Comparison of ENCODE assay signal across 10 cellular contexts in genomic region chr1:7334475-7335035, GRCh38.
A peak's percentile ranks its signal among the peaks of the same experiment; 100 is the strongest.
DNase-seq lines count a peak whose midpoint lies in the region; ATAC-seq and TF ChIP-seq lines count a peak whose summit lies in the region.
"Had no signal": no experiment of that assay in that cellular context is flagged by ENCODE, and none has a peak within 500 bp of the region (broad histone marks: within the 10 kb centered on the region; RNA-seq: fewer than 3 reads in every experiment).

No MANE protein-coding gene starts in this region.

- no peak overlapping the region for H3K14ac ChIP-seq in H9 (ENCODE audit: insufficient read depth, low read length)

- ATAC-seq in mucosa of descending colon (peak; percentile 88), HG03460 (IDR thresholded peaks at IDR 0.05; ENCODE audit: unreplicated experiment) (no peak)
- no peak for ATAC-seq in naive thymus-derived CD4-positive, alpha-beta T cell

- H3K9me3 ChIP-seq in mucosa of descending colon (no peaks in the 10 kb centered on the region), H9 (ENCODE audit: control insufficient read depth, low read depth, low read length) (no peaks in the 10 kb centered on the region)
- H3K9me3 ChIP-seq in naive thymus-derived CD4-positive, alpha-beta T cell (ENCODE audit: control insufficient read depth in 2 of 3, low read length in 3 of 3) = no peaks in the 10 kb centered on the region
- H3K9me3 ChIP-seq: gastrocnemius medialis, suprapubic skin had no signal

- H3K79me1 ChIP-seq in H9 (ENCODE audit: insufficient read depth, low read depth, low read length, poor library complexity, severe bottlenecking) = no peaks in the 10 kb centered on the region

- H2BK15ac ChIP-seq in H9 (ENCODE audit: low read depth, low read length) = no peak overlapping the region

- no CpG with 5 or more reads among the region's 10 CpGs for WGBS in H9 (ENCODE audit: extremely low coverage, insufficient read length, low lambda C conversion rate)

- H2AFZ ChIP-seq in H9 (ENCODE audit: low read length) = no peak overlapping the region

- H4K8ac ChIP-seq in H9 (replicated peaks; ENCODE audit: insufficient read length, low read depth, low read length) = no peak overlapping the region

- H3K27ac ChIP-seq in naive thymus-derived CD4-positive, alpha-beta T cell (ENCODE audit: low read depth, low read length) = no peak overlapping the region
- H3K27ac ChIP-seq in H9 (ENCODE audit: insufficient read length, low read depth, low read length) = no peak overlapping the region
- H3K27ac ChIP-seq: gastrocnemius medialis, suprapubic skin had no signal

- H3K4me1 ChIP-seq in mucosa of descending colon (ENCODE audit: low read depth) = peaks cover 6% of the 10 kb centered on the region
- no peaks in the 10 kb centered on the region for H3K4me1 ChIP-seq in naive thymus-derived CD4-positive, alpha-beta T cell (ENCODE audit: control insufficient read depth in 2 of 2, insufficient read depth in 2 of 2, low read length in 2 of 2)
- no peaks in the 10 kb centered on the region for H3K4me1 ChIP-seq in H9 (ENCODE audit: insufficient read depth, low read length)

- TF ChIP-seq CTCF in astrocyte of the cerebellum (IDR thresholded peaks at IDR 0.05; ENCODE audit: low read depth, low read length, missing control alignments) = no peak
- TF ChIP-seq CTCF in mucosa of descending colon (IDR thresholded peaks at IDR 0.05) = no peak
- TF ChIP-seq CTCF in H9 (conservative IDR thresholded peaks at IDR 0.05) = no peak

- no peaks in the 10 kb centered on the region for H3K36me3 Mint-ChIP-seq in activated naive CD4-positive, alpha-beta T cell treated with anti-CD3 and anti-CD28 coated beads for 36 hours (ENCODE audit: low read depth)
- H3K36me3 Mint-ChIP-seq in naive thymus-derived CD4-positive, alpha-beta T cell = no peaks in the 10 kb centered on the region
- no peaks in the 10 kb centered on the region; a peak in 2 of 7 replicates for H3K36me3 Mint-ChIP-seq in H9 (ENCODE audit: insufficient read depth in 1 of 3, low read depth in 3 of 3)

- H3K27ac Mint-ChIP-seq in activated naive CD4-positive, alpha-beta T cell treated with anti-CD3 and anti-CD28 coated beads for 36 hours = no peak overlapping the region
- no peak overlapping the region for H3K27ac Mint-ChIP-seq in naive thymus-derived CD4-positive, alpha-beta T cell
- H3K27ac Mint-ChIP-seq in H9 = no peak overlapping the region; a peak in 1 of 7 replicates

- H3K27me3 Mint-ChIP-seq in activated naive CD4-positive, alpha-beta T cell treated with anti-CD3 and anti-CD28 coated beads for 36 hours (ENCODE audit: low read depth) = peaks cover 8% of the 10 kb centered on the region
- peaks cover 0 to 54% (median 16%) of the 10 kb centered on the region in 5 donors for H3K27me3 Mint-ChIP-seq in naive thymus-derived CD4-positive, alpha-beta T cell
- H3K27me3 Mint-ChIP-seq in H9 (ENCODE audit: low read depth) = no peaks in the 10 kb centered on the region; the same call in 1 of the 2 replicates

- H3K4me3 ChIP-seq in astrocyte of the cerebellum (ENCODE audit: low read depth, low read length) = no peak overlapping the region
- H3K4me3 ChIP-seq in mucosa of descending colon = no peak overlapping the region
- no peak overlapping the region for H3K4me3 ChIP-seq in naive thymus-derived CD4-positive, alpha-beta T cell (ENCODE audit: low read length)
- H3K4me3 ChIP-seq: gastrocnemius medialis, suprapubic skin had no signal

- no peaks in the 10 kb centered on the region for H3K9me3 Mint-ChIP-seq in activated naive CD4-positive, alpha-beta T cell treated with anti-CD3 and anti-CD28 coated beads for 36 hours
- H3K9me3 Mint-ChIP-seq in naive thymus-derived CD4-positive, alpha-beta T cell = peaks cover 0 to 2% (median 0%) of the 10 kb centered on the region in 11 donors
- no peaks in the 10 kb centered on the region for H3K9me3 Mint-ChIP-seq in H9

- DNase-seq in COR-L47 (lab: John Stamatoyannopoulos, UW) = peak; percentile 34
- peak; percentile 86 for DNase-seq in NCI-H1436 treated with DMSO at 0.1 percent for 48 hours (lab: John Stamatoyannopoulos, UW)
- peak; percentile 11 for DNase-seq in astrocyte of the cerebellum (ENCODE audit: low read depth)
- DNase-seq in mucosa of descending colon = peak in 1 of 3 donors; percentile 70
- DNase-seq in activated naive CD4-positive, alpha-beta T cell treated with anti-CD3 and anti-CD28 coated beads for 36 hours = no peak
- DNase-seq in naive thymus-derived CD4-positive, alpha-beta T cell = no peak
- no peak for DNase-seq in H9
- DNase-seq: gastrocnemius medialis had no signal

- H3K4me3 Mint-ChIP-seq in activated naive CD4-positive, alpha-beta T cell treated with anti-CD3 and anti-CD28 coated beads for 36 hours = no peak overlapping the region
- no peak overlapping the region for H3K4me3 Mint-ChIP-seq in naive thymus-derived CD4-positive, alpha-beta T cell
- no peak overlapping the region for H3K4me3 Mint-ChIP-seq in H9

- no peak overlapping the region for H2BK20ac ChIP-seq in H9 (ENCODE audit: low read depth, low read length, poor library complexity, severe bottlenecking)

- H3K23me2 ChIP-seq in H9 (ENCODE audit: insufficient read length, low read depth, low read length, poor library complexity, severe bottlenecking) = no peaks in the 10 kb centered on the region

- H2AK5ac ChIP-seq in H9 (ENCODE audit: insufficient read length, low read length) = no peak overlapping the region

- no peaks in the 10 kb centered on the region for H3K27me3 ChIP-seq in naive thymus-derived CD4-positive, alpha-beta T cell (ENCODE audit: control insufficient read depth in 2 of 2, insufficient read depth in 2 of 2, low read length in 2 of 2)
- no peaks in the 10 kb centered on the region for H3K27me3 ChIP-seq in H9 (ENCODE audit: insufficient read depth, low read length)

- H3K18ac ChIP-seq in H9 (ENCODE audit: insufficient read length, low read depth, low read length) = no peak overlapping the region

- H4K20me1 ChIP-seq in H9 (ENCODE audit: control insufficient read depth, insufficient read depth, insufficient read length) = no peaks in the 10 kb centered on the region

- H3K9ac ChIP-seq in H9 (ENCODE audit: extremely low read depth, insufficient read length, low read length) = no peak overlapping the region

- H3K56ac ChIP-seq in H9 (ENCODE audit: insufficient read length, low read depth, low read length) = no peak overlapping the region

- no peak overlapping the region for H3K4me2 ChIP-seq in H9 (ENCODE audit: insufficient read depth, insufficient read length, low read length)

- POLR2A ChIA-PET in naive thymus-derived CD4-positive, alpha-beta T cell (lab: Charles Lee) = no interaction called here

- no peak overlapping the region for H2BK12ac ChIP-seq in H9 (ENCODE audit: insufficient read length, low read depth, low read length)

- intact Hi-C loops in mucosa of descending colon (cut with DNase I, micrococcal nuclease) = no loop called here
- intact Hi-C loops in activated naive CD4-positive, alpha-beta T cell treated with anti-CD3 and anti-CD28 coated beads for 36 hours (cut with micrococcal nuclease) = no loop called here
- intact Hi-C loops in naive thymus-derived CD4-positive, alpha-beta T cell (cut with micrococcal nuclease) = no loop called here

- H3K4ac ChIP-seq in H9 (ENCODE audit: low read depth, low read length) = no peak overlapping the region

- no peak overlapping the region for H4K5ac ChIP-seq in H9 (ENCODE audit: insufficient read length, low read depth, low read length)

- no peak overlapping the region for H3T11ph ChIP-seq in H9 (ENCODE audit: low read length)

- no peaks in the 10 kb centered on the region for H3K4me1 Mint-ChIP-seq in activated naive CD4-positive, alpha-beta T cell treated with anti-CD3 and anti-CD28 coated beads for 36 hours (ENCODE audit: low read depth)
- no peaks in the 10 kb centered on the region for H3K4me1 Mint-ChIP-seq in naive thymus-derived CD4-positive, alpha-beta T cell
- H3K4me1 Mint-ChIP-seq in H9 = peaks cover 9 to 18% of the 10 kb centered on the region in 2 experiments

- in situ Hi-C loops in astrocyte of the cerebellum (cut with HindIII; ENCODE audit: low sequenced_read_pairs) = no loop called here

- no peak overlapping the region for H4K91ac ChIP-seq in H9 (ENCODE audit: insufficient read length, low read depth, low read length)

- CTCF ChIA-PET in activated naive CD4-positive, alpha-beta T cell treated with anti-CD3 and anti-CD28 coated beads for 36 hours (lab: Charles Lee) = no interaction called here
- CTCF ChIA-PET in naive thymus-derived CD4-positive, alpha-beta T cell (lab: Charles Lee) = no interaction called here

- H2BK5ac ChIP-seq in H9 (ENCODE audit: insufficient read length, low read length) = no peak overlapping the region

- H3K23ac ChIP-seq in H9 (ENCODE audit: insufficient read length, low read depth, low read length) = no peak overlapping the region

- H3K36me3 ChIP-seq in mucosa of descending colon (ENCODE audit: low read depth) = no peaks in the 10 kb centered on the region
- no peaks in the 10 kb centered on the region for H3K36me3 ChIP-seq in naive thymus-derived CD4-positive, alpha-beta T cell (ENCODE audit: control insufficient read depth in 2 of 3, insufficient read depth in 3 of 3, low read length in 3 of 3)
- H3K36me3 ChIP-seq: gastrocnemius medialis, suprapubic skin had no signal

- no peaks in the 10 kb centered on the region for H3K79me2 ChIP-seq in H9 (ENCODE audit: insufficient read depth, low read length)

- H2BK120ac ChIP-seq in H9 (ENCODE audit: low read depth, low read length, poor library complexity, severe bottlenecking) = no peak overlapping the region

Comparison
In these comparisons a context has a peak if more than half of its experiments do, and no peak if none do; other contexts are left out.
1. DNase-seq: peak in COR-L47 (single experiment), NCI-H1436 treated with DMSO at 0.1 percent for 48 hours (single experiment) and astrocyte of the cerebellum (single experiment); none in activated naive CD4-positive, alpha-beta T cell treated with anti-CD3 and anti-CD28 coated beads for 36 hours (single experiment), naive thymus-derived CD4-positive, alpha-beta T cell (0 of 9) and H9 (single experiment).